1 cellular context compared by ENCODE assay signal in genomic region chr10:103840747-103841085, GRCh38.
TF ChIP-seq lines count a peak whose summit lies in the region.

No MANE protein-coding gene starts in this region.

TF ChIP-seq in HepG2, 621 proteins besides CTCF, POLR2A, EP300 and RAD21 (continued from another document):
- TF ChIP-seq CSRNP2 (CRISPR knock-in tag; conservative IDR thresholded peaks at IDR 0.05; ENCODE audit: low read depth) (no peak), KDM5A (IDR thresholded peaks at IDR 0.05; ENCODE audit: borderline replicate concordance, low read length) (no peak), PHF8 (CRISPR knock-in tag; IDR thresholded peaks at IDR 0.05) (no peak), ZNF354B (CRISPR knock-in tag; IDR thresholded peaks at IDR 0.05) (no peak), THAP9 (CRISPR knock-in tag; IDR thresholded peaks at IDR 0.05; ENCODE audit: borderline replicate concordance) (no peak), ZBTB25 (CRISPR knock-in tag; IDR thresholded peaks at IDR 0.05) (no peak)
